ENCODE assay signal across 8 cellular contexts in the genomic region with DNA sequence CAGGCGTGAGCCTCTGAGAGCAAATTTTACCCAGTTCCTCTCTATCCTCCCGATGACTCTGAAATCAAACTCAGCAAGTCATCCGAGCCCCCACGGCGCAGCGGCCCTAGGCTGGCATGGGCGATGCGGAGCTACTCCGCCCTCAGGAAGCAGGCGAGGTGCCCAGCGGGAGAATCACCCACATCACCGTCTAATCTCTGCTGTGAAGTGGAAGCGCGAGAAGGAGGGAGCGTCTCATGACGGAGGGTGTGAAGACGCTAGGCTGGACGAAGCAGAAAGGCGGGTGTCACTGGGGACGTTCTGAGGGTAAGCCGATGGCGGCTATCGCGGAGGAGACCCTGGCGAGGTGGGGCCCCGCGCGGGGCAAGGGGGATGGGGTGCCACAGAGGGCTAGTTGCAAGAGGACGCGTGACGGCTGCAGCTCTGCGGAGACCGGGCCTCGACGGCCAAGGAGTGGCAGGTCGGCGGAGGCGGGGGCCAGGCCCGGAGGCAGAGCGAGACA. TPM values are rescaled to one million over a fixed set of nuclear protein-coding genes. Genes with fewer than 3 reads are reported as not detected.
DNase-seq lines count a peak whose midpoint lies in the region; FAIRE-seq and TF ChIP-seq lines count a peak whose summit lies in the region.

No MANE protein-coding gene starts in this region.

- no peak overlapping the region for H3K4me2 ChIP-seq in neural cell (ENCODE audit: low read length)

- DNase-seq in DMS 273 (lab: John Stamatoyannopoulos, UW; ENCODE audit: unreplicated experiment) (peak; percentile 65), GM20000 (ENCODE audit: low spot score) (peak; percentile 52), LHCN-M2 (ENCODE audit: low read depth) (peak; percentile 21), fibroblast of gingiva (ENCODE audit: low read depth) (peak; percentile 42), frontal cortex (ENCODE audit: low spot score in 2 of 2) (no peak), NCI-H1694 treated with DMSO at 0.1 percent for 48 hours (lab: John Stamatoyannopoulos, UW) (no peak)
- peak; percentile 66 for DNase-seq in activated CD4-positive, alpha-beta memory T cell treated with anti-CD3 and anti-CD28 coated beads for 36 hours

- H3K4me3 Mint-ChIP-seq in activated CD4-positive, alpha-beta memory T cell treated with anti-CD3 and anti-CD28 coated beads for 36 hours: peak overlapping the region; percentile 81

- CTCF ChIA-PET in activated CD4-positive, alpha-beta memory T cell treated with anti-CD3 and anti-CD28 coated beads for 36 hours (lab: Charles Lee): interaction anchor here (0.6 to 14.8 kb wide), 24 partner anchors 10 to 673 kb away, joined by 3 to 307 read pairs (median 6); a partner anchor contains a TSS

- H3K9me3 Mint-ChIP-seq in activated CD4-positive, alpha-beta memory T cell treated with anti-CD3 and anti-CD28 coated beads for 36 hours: no peaks in the 10 kb centered on the region

- H3K36me3 Mint-ChIP-seq in activated CD4-positive, alpha-beta memory T cell treated with anti-CD3 and anti-CD28 coated beads for 36 hours: no peaks in the 10 kb centered on the region

- H3K79me2 ChIP-seq in neural cell (replicated peaks; ENCODE audit: insufficient read depth, low read length): no peaks in the 10 kb centered on the region

- no peaks in the 10 kb centered on the region for H3F3A ChIP-seq in neural cell (ENCODE audit: insufficient read depth, low read length, poor library complexity, severe bottlenecking)

- no peaks in the 10 kb centered on the region for H3K27me3 Mint-ChIP-seq in activated CD4-positive, alpha-beta memory T cell treated with anti-CD3 and anti-CD28 coated beads for 36 hours

- POLR2A ChIA-PET in activated CD4-positive, alpha-beta memory T cell treated with anti-CD3 and anti-CD28 coated beads for 36 hours (lab: Charles Lee): interaction anchor here (0.9 to 2.8 kb wide), 5 partner anchors 10 to 110 kb away, joined by 3 to 18 read pairs (median 8); a partner anchor contains a TSS

- peak overlapping the region; percentile 73 for H3K4me3 ChIP-seq in neural cell (ENCODE audit: low read length)

- peak overlapping the region; percentile 89 for H3K9ac ChIP-seq in neural cell (ENCODE audit: low read length)

- H3K36me3 ChIP-seq in neural cell (ENCODE audit: insufficient read depth, low read length): no peaks in the 10 kb centered on the region

- H2AFZ ChIP-seq in neural cell (ENCODE audit: low read depth, low read length): peak overlapping the region; percentile 29

- TF ChIP-seq RAD21 in neural cell (conservative IDR thresholded peaks at IDR 0.05): no peak

- H3K4me1 Mint-ChIP-seq in activated CD4-positive, alpha-beta memory T cell treated with anti-CD3 and anti-CD28 coated beads for 36 hours (ENCODE audit: low read depth): peaks cover 17% of the 10 kb centered on the region

- FAIRE-seq in frontal cortex (lab: Jason Lieb, UNC): no peak

- H3K27ac Mint-ChIP-seq in activated CD4-positive, alpha-beta memory T cell treated with anti-CD3 and anti-CD28 coated beads for 36 hours: peak overlapping the region; percentile 76

- TF ChIP-seq EP300 in neural cell (conservative IDR thresholded peaks at IDR 0.05; ENCODE audit: poor library complexity, severe bottlenecking): no peak

- no peaks in the 10 kb centered on the region for H3K9me3 ChIP-seq in neural cell (ENCODE audit: low read length)

- no peaks in the 10 kb centered on the region for H4K20me1 ChIP-seq in neural cell (ENCODE audit: insufficient read depth)

- peak overlapping the region; percentile 42 for H3K27ac ChIP-seq in neural cell (ENCODE audit: low read length)

- no peaks in the 10 kb centered on the region for H3K27me3 ChIP-seq in neural cell (ENCODE audit: insufficient read depth, low read depth, low read length)

- no peaks in the 10 kb centered on the region for H3K9me2 ChIP-seq in neural cell (ENCODE audit: insufficient read depth, low read length)

- no peak for TF ChIP-seq CTCF in GM20000 (IDR thresholded peaks at IDR 0.05; ENCODE audit: extremely low read depth, missing control alignments)
- no peak for TF ChIP-seq CTCF in neural cell (IDR thresholded peaks at IDR 0.05; ENCODE audit: poor library complexity, severe bottlenecking)

- intact Hi-C loops in activated CD4-positive, alpha-beta memory T cell treated with anti-CD3 and anti-CD28 coated beads for 36 hours (cut with micrococcal nuclease): loop anchor here (1.0 kb wide), 6 partner anchors 8 to 106 kb away; no protein-coding TSS in a partner anchor

TF ChIP-seq in neural cell, 6 proteins besides CTCF, POLR2A, EP300 and RAD21:
- no peak for TF ChIP-seq EZH2 (IDR thresholded peaks at IDR 0.05; ENCODE audit: borderline replicate concordance, insufficient read depth, low read length, poor library complexity, severe bottlenecking)
- TF ChIP-seq POLR2AphosphoS5 (IDR thresholded peaks at IDR 0.05): no peak
- TF ChIP-seq, protein P1, sequence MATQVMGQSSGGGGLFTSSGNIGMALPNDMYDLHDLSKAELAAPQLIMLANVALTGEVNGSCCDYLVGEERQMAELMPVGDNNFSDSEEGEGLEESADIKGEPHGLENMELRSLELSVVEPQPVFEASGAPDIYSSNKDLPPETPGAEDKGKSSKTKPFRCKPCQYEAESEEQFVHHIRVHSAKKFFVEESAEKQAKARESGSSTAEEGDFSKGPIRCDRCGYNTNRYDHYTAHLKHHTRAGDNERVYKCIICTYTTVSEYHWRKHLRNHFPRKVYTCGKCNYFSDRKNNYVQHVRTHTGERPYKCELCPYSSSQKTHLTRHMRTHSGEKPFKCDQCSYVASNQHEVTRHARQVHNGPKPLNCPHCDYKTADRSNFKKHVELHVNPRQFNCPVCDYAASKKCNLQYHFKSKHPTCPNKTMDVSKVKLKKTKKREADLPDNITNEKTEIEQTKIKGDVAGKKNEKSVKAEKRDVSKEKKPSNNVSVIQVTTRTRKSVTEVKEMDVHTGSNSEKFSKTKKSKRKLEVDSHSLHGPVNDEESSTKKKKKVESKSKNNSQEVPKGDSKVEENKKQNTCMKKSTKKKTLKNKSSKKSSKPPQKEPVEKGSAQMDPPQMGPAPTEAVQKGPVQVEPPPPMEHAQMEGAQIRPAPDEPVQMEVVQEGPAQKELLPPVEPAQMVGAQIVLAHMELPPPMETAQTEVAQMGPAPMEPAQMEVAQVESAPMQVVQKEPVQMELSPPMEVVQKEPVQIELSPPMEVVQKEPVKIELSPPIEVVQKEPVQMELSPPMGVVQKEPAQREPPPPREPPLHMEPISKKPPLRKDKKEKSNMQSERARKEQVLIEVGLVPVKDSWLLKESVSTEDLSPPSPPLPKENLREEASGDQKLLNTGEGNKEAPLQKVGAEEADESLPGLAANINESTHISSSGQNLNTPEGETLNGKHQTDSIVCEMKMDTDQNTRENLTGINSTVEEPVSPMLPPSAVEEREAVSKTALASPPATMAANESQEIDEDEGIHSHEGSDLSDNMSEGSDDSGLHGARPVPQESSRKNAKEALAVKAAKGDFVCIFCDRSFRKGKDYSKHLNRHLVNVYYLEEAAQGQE (IDR thresholded peaks at IDR 0.05; ENCODE audit: borderline replicate concordance): no peak
- no peak for TF ChIP-seq MXI1 (conservative IDR thresholded peaks at IDR 0.05; ENCODE audit: poor library complexity, severe bottlenecking)
- TF ChIP-seq TAF1 (IDR thresholded peaks at IDR 0.05; ENCODE audit: low read depth): no peak
- no peak for TF ChIP-seq SMC3 (conservative IDR thresholded peaks at IDR 0.05; ENCODE audit: poor library complexity)

RNA-seq across cellular contexts. Expression of a gene that starts 9.1 kb away (rescaled TPM):
- 297 and 323 TPM in 2 replicates for total RNA-seq in LHCN-M2 (2014; rRNA removed)
- 515 TPM for polyA plus RNA-seq in LHCN-M2 (2012)
- 100 to 1,000 TPM; 346 to 349 TPM for total RNA-seq in activated CD4-positive, alpha-beta memory T cell treated with anti-CD3 and anti-CD28 coated beads for 36 hours
- polyA plus RNA-seq in neural cell: 81.6 and 101 TPM in 2 replicates
- polyA minus RNA-seq in neural cell: 79.0 and 79.4 TPM in 2 replicates
- total RNA-seq in frontal cortex: 97.0 TPM

RNA-seq across cellular contexts. Expression of a gene that starts 21.9 kb away (rescaled TPM):
- total RNA-seq in LHCN-M2 (2014; rRNA removed) (1.1 TPM in 1 of 2 replicates, not detected in the other), frontal cortex (2.0 TPM)
- polyA plus RNA-seq in LHCN-M2 (2012): 0.02 TPM
- total RNA-seq in activated CD4-positive, alpha-beta memory T cell treated with anti-CD3 and anti-CD28 coated beads for 36 hours: not detected
- polyA plus RNA-seq in neural cell: 0.66 TPM in 1 of 2 replicates, not detected in the other
- polyA minus RNA-seq in neural cell: 0.81 and 5.1 TPM in 2 replicates

RNA-seq across cellular contexts. Expression of a gene that starts 35.5 kb away (rescaled TPM):
- total RNA-seq in LHCN-M2 (2014; rRNA removed) (not detected in 2 replicates), frontal cortex (not detected)
- polyA plus RNA-seq in LHCN-M2 (2012): not detected
- not detected for total RNA-seq in activated CD4-positive, alpha-beta memory T cell treated with anti-CD3 and anti-CD28 coated beads for 36 hours
- not detected in 2 replicates for polyA plus RNA-seq in neural cell
- 0.24 TPM in 1 of 2 replicates, not detected in the other for polyA minus RNA-seq in neural cell

RNA-seq across cellular contexts. Expression of a gene that starts 42.0 kb away (rescaled TPM):
- total RNA-seq in LHCN-M2 (2014; rRNA removed) (2.1 and 4.1 TPM in 2 replicates), frontal cortex (2.4 TPM)
- polyA plus RNA-seq in LHCN-M2 (2012): 5.0 TPM
- under 1 TPM; 0.86 to 0.97 TPM for total RNA-seq in activated CD4-positive, alpha-beta memory T cell treated with anti-CD3 and anti-CD28 coated beads for 36 hours
- polyA plus RNA-seq in neural cell: 7.8 and 9.6 TPM in 2 replicates
- polyA minus RNA-seq in neural cell: 2.2 and 3.4 TPM in 2 replicates

RNA-seq across cellular contexts. Expression of a gene that starts 51.9 kb away (rescaled TPM):
- total RNA-seq in LHCN-M2 (2014; rRNA removed): not detected in 2 replicates
- polyA plus RNA-seq in LHCN-M2 (2012): not detected
- not detected for total RNA-seq in activated CD4-positive, alpha-beta memory T cell treated with anti-CD3 and anti-CD28 coated beads for 36 hours
- not detected in 2 replicates for polyA plus RNA-seq in neural cell
- polyA minus RNA-seq in neural cell: not detected in 2 replicates
- total RNA-seq in frontal cortex: 0.82 TPM

Comparison
In these comparisons a context has a peak if more than half of its experiments do, and no peak if none do; other contexts are left out.
1. DNase-seq: peak in DMS 273 (single experiment), GM20000 (single experiment), LHCN-M2 (single experiment), activated CD4-positive, alpha-beta memory T cell treated with anti-CD3 and anti-CD28 coated beads for 36 hours (single experiment) and fibroblast of gingiva (single experiment); none in frontal cortex (0 of 2) and NCI-H1694 treated with DMSO at 0.1 percent for 48 hours (single experiment).